ENCODE assay signal across 16 cellular contexts in the genomic region with DNA sequence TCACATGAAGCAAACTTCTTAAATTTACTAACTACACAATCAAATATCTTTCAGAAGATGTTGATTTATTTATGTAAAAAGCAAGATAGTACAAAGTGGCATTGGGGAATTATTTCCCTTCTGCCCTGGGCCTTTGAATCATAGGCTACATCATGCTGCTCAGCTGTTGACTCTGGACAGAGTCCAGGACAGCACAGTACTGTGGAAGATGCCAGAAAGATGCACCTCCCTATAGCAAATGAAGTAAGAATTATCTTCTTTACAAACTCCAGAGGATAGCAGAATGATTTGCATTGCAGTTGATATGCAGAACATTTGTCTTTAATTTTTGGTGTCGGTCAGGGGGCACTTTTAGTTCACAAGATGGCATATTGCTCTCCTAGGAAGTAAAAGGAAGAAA.
A peak's percentile ranks its signal among the peaks of the same experiment; 100 is the strongest.
DNase-seq lines count a peak whose midpoint lies in the region; ATAC-seq, FAIRE-seq and TF ChIP-seq lines count a peak whose summit lies in the region.
"Had no signal": no experiment of that assay in that cellular context is flagged by ENCODE, and none has a peak within 500 bp of the region (broad histone marks: within the 10 kb centered on the region; RNA-seq: fewer than 3 reads in every experiment).

No MANE protein-coding gene starts in this region.

- H4K20me1 ChIP-seq in endothelial cell of umbilical vein (replicated peaks; ENCODE audit: control insufficient read depth, extremely low read depth, insufficient read depth, low read length): no peaks in the 10 kb centered on the region

- no peak overlapping the region for H3K9ac ChIP-seq in endothelial cell of umbilical vein (replicated peaks; ENCODE audit: extremely low read depth, insufficient read depth, low read length)

- H3K36me3 ChIP-seq in endothelial cell of umbilical vein (ENCODE audit: control insufficient read depth in 2 of 2, extremely low read depth in 1 of 2, insufficient read depth in 2 of 2, low read length in 2 of 2) (no peaks in the 10 kb centered on the region), stomach (no peaks in the 10 kb centered on the region), WERI-Rb-1 (no peaks in the 10 kb centered on the region)

- H2AFZ ChIP-seq in endothelial cell of umbilical vein (ENCODE audit: low read depth, low read length): no peak overlapping the region

- no peak for TF ChIP-seq POLR2A in endothelial cell of umbilical vein (IDR thresholded peaks at IDR 0.05; ENCODE audit: low read depth, low read length)
- TF ChIP-seq POLR2A in stomach (IDR thresholded peaks at IDR 0.05): no peak

- no peaks in the 10 kb centered on the region for H3K4me1 ChIP-seq in endothelial cell of umbilical vein (ENCODE audit: control insufficient read depth, extremely low read depth, insufficient read depth, low read length)
- no peaks in the 10 kb centered on the region for H3K4me1 ChIP-seq in stomach

- intact Hi-C loops in endothelial cell of umbilical vein (cut with micrococcal nuclease): no loop called here
- intact Hi-C loops in stomach (cut with DNase I; ENCODE audit: low total_unique reads): no loop called here
- intact Hi-C loops in CD4-positive, alpha-beta T cell (cut with DNase I, micrococcal nuclease): no loop called here

- WGBS in stomach, 5 donors: 69 to 100% (median 91%) methylated on average over 1 of the region's 1 CpG

- H3K36me3 Mint-ChIP-seq in CD4-positive, alpha-beta T cell (ENCODE audit: low read depth): no peaks in the 10 kb centered on the region
- H3K36me3 Mint-ChIP-seq: CD4-positive, CD25-positive, alpha-beta regulatory T cell had no signal

- DNase-seq in Daoy (ENCODE audit: low read depth) (peak; percentile 9), NCI-H446 treated with DMSO at 0.1 percent for 48 hours (lab: John Stamatoyannopoulos, UW) (peak; percentile 70), endothelial cell of umbilical vein (ENCODE audit: low read depth, low spot score) (peak; percentile 30), myocyte (ENCODE audit: low read depth) (peak; percentile 77), stomach (no peak), WERI-Rb-1 (no peak), putamen (ENCODE audit: low spot score) (no peak)
- no peak for DNase-seq in CD4-positive, alpha-beta T cell
- DNase-seq: activated CD4-positive, alpha-beta T cell treated with anti-CD3 and anti-CD28 coated beads, Interleukin-2, amount 50 U/mL, for 1 hour; activated effector memory CD4-positive, alpha-beta T cell treated with anti-CD3 and anti-CD28 coated beads, Interleukin-2, amount 50 U/mL, for 16 hours; CD4-positive, CD25-positive, alpha-beta regulatory T cell; cortex of kidney; NCI-H1417 treated with DMSO at 0.1 percent for 48 hours; stimulated activated CD4-positive, alpha-beta T cell treated with anti-CD3 and anti-CD28 coated beads, Interleukin-4, amount 100 ng/mL, for 4 hours; stimulated activated naive CD8-positive, alpha-beta T cell treated with anti-CD3 and anti-CD28 coated beads, Interleukin-15, amount 100 ng/mL, for 72 hours; T-helper 1 cell had no signal

- H3K27ac ChIP-seq in endothelial cell of umbilical vein (ENCODE audit: insufficient read depth, low read depth, low read length): no peak overlapping the region
- no peak overlapping the region for H3K27ac ChIP-seq in stomach
- no peak overlapping the region for H3K27ac ChIP-seq in CD4-positive, alpha-beta T cell (ENCODE audit: low read depth, low read length)
- no peak overlapping the region for H3K27ac ChIP-seq in WERI-Rb-1

- FAIRE-seq in endothelial cell of umbilical vein (lab: Jason Lieb, UNC): peak; percentile 77

- no peak for TF ChIP-seq CTCF in endothelial cell of umbilical vein (IDR thresholded peaks at IDR 0.05; ENCODE audit: extremely low read depth in 1 of 2, insufficient read depth in 1 of 2, low read depth in 1 of 2, low read length in 2 of 2)
- TF ChIP-seq CTCF in stomach (IDR thresholded peaks at IDR 0.05): no peak
- no peak for TF ChIP-seq CTCF in CD4-positive, alpha-beta T cell (IDR thresholded peaks at IDR 0.05)
- TF ChIP-seq CTCF in WERI-Rb-1 (IDR thresholded peaks at IDR 0.05; ENCODE audit: low read depth, low read length): no peak

- H3K27me3 ChIP-seq in endothelial cell of umbilical vein (ENCODE audit: control insufficient read depth in 2 of 2, insufficient read depth in 2 of 2, low read length in 2 of 2) (no peaks in the 10 kb centered on the region), stomach (no peaks in the 10 kb centered on the region), WERI-Rb-1 (ENCODE audit: insufficient read depth, low read depth, severe bottlenecking) (no peaks in the 10 kb centered on the region)
- no peaks in the 10 kb centered on the region for H3K27me3 ChIP-seq in CD4-positive, alpha-beta T cell (ENCODE audit: control insufficient read depth, insufficient read depth, low read length)

- H3K4me3 ChIP-seq in endothelial cell of umbilical vein (replicated peaks in 1 of 3; ENCODE audit: insufficient read depth in 1 of 3, low read depth in 1 of 3, low read length in 3 of 3) (no peak overlapping the region), stomach (no peak overlapping the region), WERI-Rb-1 (ENCODE audit: low read depth, low read length) (no peak overlapping the region)

- dilution Hi-C loops in endothelial cell of umbilical vein (cut with MboI; ENCODE audit: extremely low pct_ligation_motif_present, low sequenced_read_pairs): no loop called here

- H3K27ac Mint-ChIP-seq in CD4-positive, alpha-beta T cell: no peak overlapping the region
- H3K27ac Mint-ChIP-seq: CD4-positive, CD25-positive, alpha-beta regulatory T cell; stimulated activated naive CD8-positive, alpha-beta T cell treated with anti-CD3 and anti-CD28 coated beads, Interleukin-15, amount 100 ng/mL, for 72 hours had no signal

- no TSS peak for BruUV-seq in endothelial cell of umbilical vein (replicated peaks; lab: Mats Ljungman, UMichigan)

- H3K4me1 Mint-ChIP-seq in CD4-positive, alpha-beta T cell (ENCODE audit: low read depth): no peaks in the 10 kb centered on the region
- H3K4me1 Mint-ChIP-seq: CD4-positive, CD25-positive, alpha-beta regulatory T cell; stimulated activated naive CD8-positive, alpha-beta T cell treated with anti-CD3 and anti-CD28 coated beads, Interleukin-15, amount 100 ng/mL, for 72 hours had no signal

- TF ChIP-seq EP300 in stomach (IDR thresholded peaks at IDR 0.05): no peak

- ATAC-seq in CD4-positive, alpha-beta T cell (ENCODE audit: poor library complexity): no peak
- ATAC-seq: stimulated activated naive CD8-positive, alpha-beta T cell treated with anti-CD3 and anti-CD28 coated beads, Interleukin-15, amount 100 ng/mL, for 72 hours had no signal

- H3K9me1 ChIP-seq in endothelial cell of umbilical vein (replicated peaks; ENCODE audit: control insufficient read depth, extremely low read depth, insufficient read depth, low read length): no peaks in the 10 kb centered on the region

- H3K9me3 ChIP-seq in endothelial cell of umbilical vein (replicated peaks; ENCODE audit: control insufficient read depth, insufficient read depth, low read length) (no peaks in the 10 kb centered on the region), stomach (no peaks in the 10 kb centered on the region), WERI-Rb-1 (ENCODE audit: severe bottlenecking) (no peaks in the 10 kb centered on the region)
- H3K9me3 ChIP-seq in CD4-positive, alpha-beta T cell (ENCODE audit: control insufficient read depth, low read length): no peaks in the 10 kb centered on the region

- no peak overlapping the region for H3K4me2 ChIP-seq in endothelial cell of umbilical vein (ENCODE audit: insufficient read depth, low read length)

- H3K9me3 Mint-ChIP-seq in CD4-positive, alpha-beta T cell: no peaks in the 10 kb centered on the region

- CTCF ChIA-PET in endothelial cell of umbilical vein (lab: Charles Lee): interaction anchor here (1.7 kb wide), 1 partner anchor 11 kb away, joined by 3 read pairs; no protein-coding TSS in a partner anchor
- CTCF ChIA-PET in CD4-positive, alpha-beta T cell (lab: Charles Lee): no interaction called here

- H3K4me3 Mint-ChIP-seq in CD4-positive, alpha-beta T cell: no peak overlapping the region
- H3K4me3 Mint-ChIP-seq: CD4-positive, CD25-positive, alpha-beta regulatory T cell; stimulated activated naive CD8-positive, alpha-beta T cell treated with anti-CD3 and anti-CD28 coated beads, Interleukin-15, amount 100 ng/mL, for 72 hours had no signal

- H3K27me3 Mint-ChIP-seq in CD4-positive, alpha-beta T cell: no peaks in the 10 kb centered on the region
- H3K27me3 Mint-ChIP-seq: CD4-positive, CD25-positive, alpha-beta regulatory T cell; stimulated activated naive CD8-positive, alpha-beta T cell treated with anti-CD3 and anti-CD28 coated beads, Interleukin-15, amount 100 ng/mL, for 72 hours had no signal

- POLR2A ChIA-PET in endothelial cell of umbilical vein (lab: Charles Lee): no interaction called here
- POLR2A ChIA-PET in CD4-positive, alpha-beta T cell (lab: Charles Lee): no interaction called here

- H3K79me2 ChIP-seq in endothelial cell of umbilical vein (ENCODE audit: control insufficient read depth, insufficient read depth, low read length): no peaks in the 10 kb centered on the region

TF ChIP-seq in endothelial cell of umbilical vein, 7 proteins besides CTCF, POLR2A, EP300 and RAD21:
- TF ChIP-seq FOS (IDR thresholded peaks at IDR 0.05; ENCODE audit: borderline replicate concordance, insufficient read depth, low read length): peak; percentile 20
- TF ChIP-seq, protein P1, sequence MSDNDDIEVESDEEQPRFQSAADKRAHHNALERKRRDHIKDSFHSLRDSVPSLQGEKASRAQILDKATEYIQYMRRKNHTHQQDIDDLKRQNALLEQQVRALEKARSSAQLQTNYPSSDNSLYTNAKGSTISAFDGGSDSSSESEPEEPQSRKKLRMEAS (IDR thresholded peaks at IDR 0.05; ENCODE audit: insufficient read depth, insufficient read length): no peak
- no peak for TF ChIP-seq MYC (IDR thresholded peaks at IDR 0.05; ENCODE audit: low read depth, low read length)

Comparison
In these comparisons a context has a peak if more than half of its experiments do, and no peak if none do; other contexts are left out.
1. DNase-seq: peak in Daoy (single experiment), NCI-H446 treated with DMSO at 0.1 percent for 48 hours (single experiment), endothelial cell of umbilical vein (single experiment) and myocyte (single experiment); none in stomach (single experiment), CD4-positive, alpha-beta T cell (0 of 10), WERI-Rb-1 (single experiment) and putamen (single experiment).